In the genomic region with DNA sequence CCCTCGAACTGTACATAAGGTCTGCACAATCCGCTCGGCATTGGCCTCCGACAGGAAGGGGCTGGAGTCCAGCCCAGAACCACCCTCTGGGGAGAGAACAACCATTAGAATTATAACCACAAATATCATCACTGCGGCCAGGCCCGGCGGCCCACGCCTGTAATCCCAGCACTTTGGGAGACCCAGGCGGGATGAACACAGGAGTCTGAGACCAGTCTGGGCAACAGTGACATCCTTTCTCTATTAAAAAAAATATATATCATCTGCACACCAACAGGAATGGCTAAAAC, we compare ENCODE assay signal across 17 cellular contexts.
"Had no signal": no experiment of that assay in that cellular context is flagged by ENCODE, and none has a peak within 500 bp of the region (broad histone marks: within the 10 kb centered on the region; RNA-seq: fewer than 3 reads in every experiment).

No MANE protein-coding gene starts in this region.

- H3K27ac Mint-ChIP-seq: activated CD4-positive, alpha-beta T cell treated with anti-CD3 and anti-CD28 coated beads, Interleukin-2, amount 10 ng/mL, durations not matched to agents 24 days and 14 days; activated CD8-positive, alpha-beta T cell treated with anti-CD3 and anti-CD28 coated beads for 36 hours; activated naive CD4-positive, alpha-beta T cell treated with anti-CD3 and anti-CD28 coated beads, Interleukin-2, amount 10 ng/mL, durations not matched to agents 7 days and 5 days; activated T-cell treated with anti-CD3 and anti-CD28 coated beads, Interleukin-2, amount 50 U/mL, for 24 hours; effector memory CD8-positive, alpha-beta T cell; memory B cell; T-cell had no signal

- DNase-seq: activated CD4-positive, alpha-beta T cell treated with anti-CD3 and anti-CD28 coated beads, Interleukin-2, amount 10 ng/mL, durations not matched to agents 24 days and 14 days; activated CD8-positive, alpha-beta T cell treated with anti-CD3 and anti-CD28 coated beads for 36 hours; activated naive CD4-positive, alpha-beta T cell treated with anti-CD3 and anti-CD28 coated beads, Interleukin-2, amount 10 ng/mL, durations not matched to agents 7 days and 5 days; activated T-cell treated with anti-CD3 and anti-CD28 coated beads, Interleukin-2, amount 50 U/mL, for 24 hours; effector memory CD8-positive, alpha-beta T cell; foreskin keratinocyte; kidney; naive B cell; stimulated activated naive CD8-positive, alpha-beta T cell treated with anti-CD3 and anti-CD28 coated beads, Interleukin-15, Interleukin-2, amounts not matched to agents 100 U/mL and 50 U/mL, for 24 hours; T-cell; T1000; trophoblast cell had no signal

- H3K9me3 ChIP-seq: vagina had no signal

- ATAC-seq: activated CD8-positive, alpha-beta T cell treated with anti-CD3 and anti-CD28 coated beads for 36 hours; effector memory CD8-positive, alpha-beta T cell; foreskin keratinocyte; SK-N-SH treated with all-trans-retinoic acid at 6 μM for 48 hours; stimulated activated naive CD8-positive, alpha-beta T cell treated with anti-CD3 and anti-CD28 coated beads, Interleukin-15, Interleukin-2, amounts not matched to agents 100 U/mL and 50 U/mL, for 24 hours; T-cell had no signal

- H3K4me1 Mint-ChIP-seq: activated naive CD4-positive, alpha-beta T cell treated with anti-CD3 and anti-CD28 coated beads, Interleukin-2, amount 10 ng/mL, durations not matched to agents 7 days and 5 days; memory B cell had no signal

- H3K4me3 ChIP-seq: cardiac muscle cell, vagina had no signal

- H3K9me3 Mint-ChIP-seq: activated CD4-positive, alpha-beta T cell treated with anti-CD3 and anti-CD28 coated beads, Interleukin-2, amount 10 ng/mL, durations not matched to agents 24 days and 14 days; activated CD8-positive, alpha-beta T cell treated with anti-CD3 and anti-CD28 coated beads for 36 hours; activated naive CD4-positive, alpha-beta T cell treated with anti-CD3 and anti-CD28 coated beads, Interleukin-2, amount 10 ng/mL, durations not matched to agents 7 days and 5 days; activated T-cell treated with anti-CD3 and anti-CD28 coated beads, Interleukin-2, amount 50 U/mL, for 24 hours; effector memory CD8-positive, alpha-beta T cell; memory B cell; neural crest cell; T-cell had no signal

- H3K4me3 Mint-ChIP-seq: activated CD4-positive, alpha-beta T cell treated with anti-CD3 and anti-CD28 coated beads, Interleukin-2, amount 10 ng/mL, durations not matched to agents 24 days and 14 days; activated CD8-positive, alpha-beta T cell treated with anti-CD3 and anti-CD28 coated beads for 36 hours; activated naive CD4-positive, alpha-beta T cell treated with anti-CD3 and anti-CD28 coated beads, Interleukin-2, amount 10 ng/mL, durations not matched to agents 7 days and 5 days; activated T-cell treated with anti-CD3 and anti-CD28 coated beads, Interleukin-2, amount 50 U/mL, for 24 hours; effector memory CD8-positive, alpha-beta T cell; memory B cell; naive B cell; neural crest cell; T-cell had no signal

- H3K27me3 Mint-ChIP-seq: activated CD4-positive, alpha-beta T cell treated with anti-CD3 and anti-CD28 coated beads, Interleukin-2, amount 10 ng/mL, durations not matched to agents 24 days and 14 days; activated CD8-positive, alpha-beta T cell treated with anti-CD3 and anti-CD28 coated beads for 36 hours; activated naive CD4-positive, alpha-beta T cell treated with anti-CD3 and anti-CD28 coated beads, Interleukin-2, amount 10 ng/mL, durations not matched to agents 7 days and 5 days; activated T-cell treated with anti-CD3 and anti-CD28 coated beads, Interleukin-2, amount 50 U/mL, for 24 hours; effector memory CD8-positive, alpha-beta T cell; memory B cell; naive B cell; T-cell had no signal

- H3K27me3 ChIP-seq: cardiac muscle cell, foreskin keratinocyte, vagina had no signal

- H3K27ac ChIP-seq: cardiac muscle cell, foreskin keratinocyte, vagina had no signal

- H3K4me1 ChIP-seq: foreskin keratinocyte, vagina had no signal
